1 cellular context compared by ENCODE assay signal in the genomic region with DNA sequence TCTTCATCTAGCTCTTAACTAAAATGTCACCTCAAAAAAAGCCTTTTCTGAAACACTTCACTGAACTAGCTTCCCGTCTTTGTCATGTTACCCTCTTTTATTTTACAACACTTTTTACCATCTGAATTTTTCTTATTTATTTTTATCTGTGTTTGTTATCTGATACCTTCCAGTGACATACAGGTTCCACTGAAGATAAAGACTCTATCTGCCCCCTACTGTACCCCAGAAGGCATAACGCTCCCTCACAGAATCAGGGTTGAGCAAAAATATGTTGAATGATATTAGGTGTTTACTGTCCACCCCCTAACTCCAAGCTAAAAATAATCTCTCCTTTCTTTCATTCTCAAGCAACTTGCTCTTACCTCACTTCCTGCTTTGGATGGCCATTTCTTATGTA.
TF ChIP-seq lines count a peak whose summit lies in the region.

No MANE protein-coding gene starts in this region.

TF ChIP-seq in GM23338, 12 proteins besides CTCF, POLR2A, EP300 and RAD21 (continued from another document):
- TF ChIP-seq, protein P1, sequence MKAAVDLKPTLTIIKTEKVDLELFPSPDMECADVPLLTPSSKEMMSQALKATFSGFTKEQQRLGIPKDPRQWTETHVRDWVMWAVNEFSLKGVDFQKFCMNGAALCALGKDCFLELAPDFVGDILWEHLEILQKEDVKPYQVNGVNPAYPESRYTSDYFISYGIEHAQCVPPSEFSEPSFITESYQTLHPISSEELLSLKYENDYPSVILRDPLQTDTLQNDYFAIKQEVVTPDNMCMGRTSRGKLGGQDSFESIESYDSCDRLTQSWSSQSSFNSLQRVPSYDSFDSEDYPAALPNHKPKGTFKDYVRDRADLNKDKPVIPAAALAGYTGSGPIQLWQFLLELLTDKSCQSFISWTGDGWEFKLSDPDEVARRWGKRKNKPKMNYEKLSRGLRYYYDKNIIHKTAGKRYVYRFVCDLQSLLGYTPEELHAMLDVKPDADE (IDR thresholded peaks at IDR 0.05) = no peak
- 0 out of 2 replicates have a peak, but pooled peaks have one; percentile 23 for TF ChIP-seq NANOG (IDR thresholded peaks at IDR 0.05; ENCODE audit: borderline replicate concordance)
